In genomic region chr4:86044593-86044985, GRCh38 we compare ENCODE assay signal across 15 cellular contexts.
"Had no signal": no experiment of that assay in that cellular context is flagged by ENCODE, and none has a peak within 500 bp of the region (broad histone marks: within the 10 kb centered on the region; RNA-seq: fewer than 3 reads in every experiment).

No MANE protein-coding gene starts in this region.

- H3K9me3 Mint-ChIP-seq: effector memory CD8-positive, alpha-beta T cell; memory B cell; natural killer cell treated with Interleukin-12 subunit alpha and Interleukin-12 subunit beta and Interleukin-15 and Interleukin-18, amount 100 ng/mL, for 72 hours; stimulated activated effector memory CD8-positive, alpha-beta T cell treated with anti-CD3 and anti-CD28 coated beads, Interleukin-12 subunit alpha, Interleukin-12 subunit beta, amount 100 ng/mL, for 72 hours; type B pancreatic cell had no signal

- H3K36me3 Mint-ChIP-seq: memory B cell; naive B cell; natural killer cell treated with Interleukin-12 subunit alpha and Interleukin-12 subunit beta and Interleukin-15 and Interleukin-18, amount 100 ng/mL, for 72 hours; stimulated activated effector memory CD8-positive, alpha-beta T cell treated with anti-CD3 and anti-CD28 coated beads, Interleukin-12 subunit alpha, Interleukin-12 subunit beta, amount 100 ng/mL, for 72 hours; type B pancreatic cell had no signal

- H3K4me1 Mint-ChIP-seq: naive B cell; stimulated activated effector memory CD8-positive, alpha-beta T cell treated with anti-CD3 and anti-CD28 coated beads, Interleukin-12 subunit alpha, Interleukin-12 subunit beta, amount 100 ng/mL, for 72 hours had no signal

- H3K27ac Mint-ChIP-seq: effector memory CD8-positive, alpha-beta T cell; memory B cell; mesothelial cell of epicardium; naive B cell; natural killer cell treated with Interleukin-12 subunit alpha and Interleukin-12 subunit beta and Interleukin-15 and Interleukin-18, amount 100 ng/mL, for 72 hours; neural progenitor cell; stimulated activated effector memory CD8-positive, alpha-beta T cell treated with anti-CD3 and anti-CD28 coated beads, Interleukin-12 subunit alpha, Interleukin-12 subunit beta, amount 100 ng/mL, for 72 hours; type B pancreatic cell had no signal

- DNase-seq: cortex of kidney; effector memory CD8-positive, alpha-beta T cell; psoas muscle; right cardiac atrium; sigmoid colon; stimulated activated CD4-positive, alpha-beta T cell treated with anti-CD3 and anti-CD28 coated beads, Interleukin-2, amount 100 ng/mL, for 24 hours; stimulated activated naive CD4-positive, alpha-beta T cell treated with Interleukin-2 at 50 U/mL for 16 hours; tibial artery had no signal

- H3K27me3 Mint-ChIP-seq: effector memory CD8-positive, alpha-beta T cell; naive B cell; natural killer cell treated with Interleukin-12 subunit alpha and Interleukin-12 subunit beta and Interleukin-15 and Interleukin-18, amount 100 ng/mL, for 72 hours; type B pancreatic cell had no signal

- H3K4me3 Mint-ChIP-seq: effector memory CD8-positive, alpha-beta T cell; memory B cell; mesothelial cell of epicardium; naive B cell; natural killer cell treated with Interleukin-12 subunit alpha and Interleukin-12 subunit beta and Interleukin-15 and Interleukin-18, amount 100 ng/mL, for 72 hours; neural progenitor cell; stimulated activated effector memory CD8-positive, alpha-beta T cell treated with anti-CD3 and anti-CD28 coated beads, Interleukin-12 subunit alpha, Interleukin-12 subunit beta, amount 100 ng/mL, for 72 hours; type B pancreatic cell had no signal
